8 cellular contexts compared by ENCODE assay signal in genomic region chr13:94548382-94549240, GRCh38. TPM values are rescaled to one million over a fixed set of nuclear protein-coding genes. Genes with fewer than 3 reads are reported as not detected.
A peak's percentile ranks its signal among the peaks of the same experiment; 100 is the strongest.
DNase-seq lines count a peak whose midpoint lies in the region; ATAC-seq and TF ChIP-seq lines count a peak whose summit lies in the region.

No MANE protein-coding gene starts in this region.

- H2AFZ ChIP-seq in osteoblast (ENCODE audit: low read length), result peak overlapping the region; percentile 100

- peaks cover 4% of the 10 kb centered on the region for H3K27me3 Mint-ChIP-seq in activated T-helper 2 cell treated with anti-CD3 and anti-CD28 coated beads, Interferon-gamma antibody, Interleukin-2, Interleukin-4, amounts not matched to agents 10 μg/mL and 5 μg/mL and 100 μg/mL, durations not matched to agents 14 hours and 24 hours and 36 hours (ENCODE audit: low read depth)
- peaks cover 4% of the 10 kb centered on the region for H3K27me3 Mint-ChIP-seq in glutamatergic neuron (ENCODE audit: unreplicated experiment)

- H4K20me1 ChIP-seq in osteoblast (ENCODE audit: insufficient read depth, low read length), result no peaks in the 10 kb centered on the region

- H3K27me3 ChIP-seq in BJ (ENCODE audit: control insufficient read depth, insufficient read depth, low read length), result no peaks in the 10 kb centered on the region
- no peaks in the 10 kb centered on the region for H3K27me3 ChIP-seq in osteoblast (ENCODE audit: insufficient read depth, low read length)

- ATAC-seq in GM18858 (IDR thresholded peaks at IDR 0.05; ENCODE audit: unreplicated experiment), result peak; percentile 35
- peak; percentile 65 for ATAC-seq in HG03045 (IDR thresholded peaks at IDR 0.05; ENCODE audit: unreplicated experiment)

- H3K9me3 ChIP-seq in osteoblast (ENCODE audit: low read depth, low read length), result no peaks in the 10 kb centered on the region

- CTCF ChIA-PET in BJ (lab: Yijun Ruan, JAX), result interaction anchor here (0.7 to 1.0 kb wide), 3 partner anchors 17 to 56 kb away, joined by 3 to 4 read pairs (median 4); partner anchors contain the start of gene TGDS

- H3K9me3 Mint-ChIP-seq in activated T-helper 2 cell treated with anti-CD3 and anti-CD28 coated beads, Interferon-gamma antibody, Interleukin-2, Interleukin-4, amounts not matched to agents 10 μg/mL and 5 μg/mL and 100 μg/mL, durations not matched to agents 14 hours and 24 hours and 36 hours, result peaks cover 5% of the 10 kb centered on the region
- peaks cover 18% of the 10 kb centered on the region for H3K9me3 Mint-ChIP-seq in glutamatergic neuron (ENCODE audit: unreplicated experiment)

- H3K36me3 ChIP-seq in BJ (ENCODE audit: control insufficient read depth, insufficient read depth, low read length), result no peaks in the 10 kb centered on the region
- no peaks in the 10 kb centered on the region for H3K36me3 ChIP-seq in osteoblast (ENCODE audit: insufficient read depth, low read length)

- POLR2A ChIA-PET in BJ (lab: Charles Lee), result no interaction called here

- peak overlapping the region; percentile 95 for H3K27ac Mint-ChIP-seq in activated T-helper 2 cell treated with anti-CD3 and anti-CD28 coated beads, Interferon-gamma antibody, Interleukin-2, Interleukin-4, amounts not matched to agents 10 μg/mL and 5 μg/mL and 100 μg/mL, durations not matched to agents 14 hours and 24 hours and 36 hours
- peak overlapping the region; percentile 89 for H3K27ac Mint-ChIP-seq in glutamatergic neuron (ENCODE audit: unreplicated experiment)

- TF ChIP-seq CTCF in BJ (IDR thresholded peaks at IDR 0.05; ENCODE audit: insufficient read depth, low read depth, low read length), result peak; percentile 26; the same call in 1 of the 2 replicates
- no peak for TF ChIP-seq CTCF in glutamatergic neuron (IDR thresholded peaks at IDR 0.05; ENCODE audit: partially characterized antibody, unreplicated experiment)
- no peak for TF ChIP-seq CTCF in osteoblast (IDR thresholded peaks at IDR 0.05; ENCODE audit: extremely low read depth, low read depth, low read length)

- peak overlapping the region; percentile 90 for H3K27ac ChIP-seq in osteoblast (ENCODE audit: low read depth, low read length)

- no peaks in the 10 kb centered on the region for H3K79me2 ChIP-seq in osteoblast (ENCODE audit: insufficient read depth, low read length)

- H3K4me3 ChIP-seq in BJ (ENCODE audit: low read depth, low read length) (peak overlapping the region; percentile 72), osteoblast (ENCODE audit: insufficient read depth, low read length) (peak overlapping the region; percentile 91)

- intact Hi-C loops in activated T-helper 2 cell treated with anti-CD3 and anti-CD28 coated beads, Interferon-gamma antibody, Interleukin-2, Interleukin-4, amounts not matched to agents 10 μg/mL and 5 μg/mL and 100 μg/mL, durations not matched to agents 14 hours and 24 hours and 36 hours (cut with micrococcal nuclease), result loop anchor here (1.0 to 5.0 kb wide), 6 partner anchors 10 to 129 kb away; partner anchors contain the start of genes GPR180 and TGDS

- peaks cover 12% of the 10 kb centered on the region for H3K4me1 Mint-ChIP-seq in activated T-helper 2 cell treated with anti-CD3 and anti-CD28 coated beads, Interferon-gamma antibody, Interleukin-2, Interleukin-4, amounts not matched to agents 10 μg/mL and 5 μg/mL and 100 μg/mL, durations not matched to agents 14 hours and 24 hours and 36 hours (ENCODE audit: low read depth)
- peaks cover 2% of the 10 kb centered on the region for H3K4me1 Mint-ChIP-seq in glutamatergic neuron (ENCODE audit: low read depth, unreplicated experiment)

- peaks cover 2% of the 10 kb centered on the region for H3K36me3 Mint-ChIP-seq in activated T-helper 2 cell treated with anti-CD3 and anti-CD28 coated beads, Interferon-gamma antibody, Interleukin-2, Interleukin-4, amounts not matched to agents 10 μg/mL and 5 μg/mL and 100 μg/mL, durations not matched to agents 14 hours and 24 hours and 36 hours (ENCODE audit: low read depth)
- no peaks in the 10 kb centered on the region for H3K36me3 Mint-ChIP-seq in glutamatergic neuron (ENCODE audit: unreplicated experiment)

- DNase-seq in BJ (ENCODE audit: low read depth), result no peak
- peak; percentile 90 for DNase-seq in NCI-H510A treated with DMSO at 0.1 percent for 48 hours (lab: John Stamatoyannopoulos, UW)
- peak; percentile 45 for DNase-seq in activated T-helper 2 cell treated with anti-CD3 and anti-CD28 coated beads, Interferon-gamma antibody, Interleukin-2, Interleukin-4, amounts not matched to agents 10 μg/mL and 5 μg/mL and 100 μg/mL, durations not matched to agents 14 hours and 24 hours and 36 hours (ENCODE audit: low spot score)
- DNase-seq in glutamatergic neuron, result peak; percentile 57
- DNase-seq in osteoblast (ENCODE audit: insufficient read length, low spot score, missing footprints), result peak; percentile 69
- DNase-seq in NCI-H226, result no peak

- peak overlapping the region; percentile 89 for H3K4me2 ChIP-seq in osteoblast (ENCODE audit: insufficient read depth, low read length)

- H3K4me1 ChIP-seq in osteoblast (ENCODE audit: insufficient read depth, low read length), result peaks cover 6% of the 10 kb centered on the region

- peak overlapping the region; percentile 77 for H3K4me3 Mint-ChIP-seq in activated T-helper 2 cell treated with anti-CD3 and anti-CD28 coated beads, Interferon-gamma antibody, Interleukin-2, Interleukin-4, amounts not matched to agents 10 μg/mL and 5 μg/mL and 100 μg/mL, durations not matched to agents 14 hours and 24 hours and 36 hours (ENCODE audit: low read depth)
- H3K4me3 Mint-ChIP-seq in glutamatergic neuron (ENCODE audit: unreplicated experiment), result peak overlapping the region; percentile 86

RNA-seq across cellular contexts. Expression of gene TGDS, which starts 47.3 kb away (rescaled TPM):
- polyA plus RNA-seq in BJ (2011; rRNA removed), result 5.9 and 14.1 TPM in 2 replicates
- 3.5 and 3.8 TPM in 2 replicates for polyA minus RNA-seq in BJ (2011; rRNA and poly(A)+ RNA removed)
- total RNA-seq in activated T-helper 2 cell treated with anti-CD3 and anti-CD28 coated beads, Interferon-gamma antibody, Interleukin-2, Interleukin-4, amounts not matched to agents 10 μg/mL and 5 μg/mL and 100 μg/mL, durations not matched to agents 14 hours and 24 hours and 36 hours, result 26.6 and 27.5 TPM in 2 replicates
- total RNA-seq in glutamatergic neuron (ENCODE audit: unreplicated experiment) (6.3 TPM), osteoblast (11.9 and 13.3 TPM in 2 replicates)

RNA-seq across cellular contexts. Expression of gene GPR180, which starts 53.0 kb away (rescaled TPM):
- 2.4 and 4.7 TPM in 2 replicates for polyA plus RNA-seq in BJ (2011; rRNA removed)
- 3.7 and 3.9 TPM in 2 replicates for polyA minus RNA-seq in BJ (2011; rRNA and poly(A)+ RNA removed)
- total RNA-seq in activated T-helper 2 cell treated with anti-CD3 and anti-CD28 coated beads, Interferon-gamma antibody, Interleukin-2, Interleukin-4, amounts not matched to agents 10 μg/mL and 5 μg/mL and 100 μg/mL, durations not matched to agents 14 hours and 24 hours and 36 hours, result 9.2 and 9.4 TPM in 2 replicates
- 3.0 TPM for total RNA-seq in glutamatergic neuron (ENCODE audit: unreplicated experiment)
- total RNA-seq in osteoblast, result 8.7 and 9.4 TPM in 2 replicates

Comparison
In these comparisons a context has a peak if more than half of its experiments do, and no peak if none do; other contexts are left out.
1. DNase-seq: peak in NCI-H510A treated with DMSO at 0.1 percent for 48 hours (single experiment), activated T-helper 2 cell treated with anti-CD3 and anti-CD28 coated beads, Interferon-gamma antibody, Interleukin-2, Interleukin-4, amounts not matched to agents 10 μg/mL and 5 μg/mL and 100 μg/mL, durations not matched to agents 14 hours and 24 hours and 36 hours (single experiment), glutamatergic neuron (single experiment) and osteoblast (single experiment); none in BJ (single experiment) and NCI-H226 (single experiment).